Comparison of ENCODE assay signal across 22 cellular contexts in genomic region chr20:56831795-56832194, GRCh38.
"Had no signal": no experiment of that assay in that cellular context is flagged by ENCODE, and none has a peak within 500 bp of the region (broad histone marks: within the 10 kb centered on the region; RNA-seq: fewer than 3 reads in every experiment).

No MANE protein-coding gene starts in this region.

- H3K27ac ChIP-seq: RWPE1, SJCRH30 had no signal

- FAIRE-seq: HepG2 had no signal

- H3K4me1 ChIP-seq: SJCRH30 had no signal

- H3K4me3 ChIP-seq: MG63, SJCRH30 had no signal

- H3K36me3 ChIP-seq: MG63, SJCRH30 had no signal

- H3K9me3 ChIP-seq: MG63, SJCRH30 had no signal

- DNase-seq: IMR-90; KG1; MG63; NCI-H1092 treated with DMSO at 0.1 percent for 48 hours; NCI-H1436; NCI-H1694; NCI-H187 treated with DMSO at 0.1 percent for 48 hours; NCI-H2081; NCI-H2171; NCI-H226; NCI-H446; NCI-H510A; NCI-H524 treated with DMSO at 0.1 percent for 48 hours; NCI-H774; NK-92 treated with Interleukin-12 subunit alpha and Interleukin-12 subunit beta, amount 100 ng/mL, for 24 hours; PC-3; SHP77 treated with DMSO at 0.1 percent for 48 hours; SJCRH30; T-helper 1 cell had no signal

- ATAC-seq: HepG2, Panc1, PC-3 had no signal
